Comparison of ENCODE assay signal across 1 cellular context in the genomic region with DNA sequence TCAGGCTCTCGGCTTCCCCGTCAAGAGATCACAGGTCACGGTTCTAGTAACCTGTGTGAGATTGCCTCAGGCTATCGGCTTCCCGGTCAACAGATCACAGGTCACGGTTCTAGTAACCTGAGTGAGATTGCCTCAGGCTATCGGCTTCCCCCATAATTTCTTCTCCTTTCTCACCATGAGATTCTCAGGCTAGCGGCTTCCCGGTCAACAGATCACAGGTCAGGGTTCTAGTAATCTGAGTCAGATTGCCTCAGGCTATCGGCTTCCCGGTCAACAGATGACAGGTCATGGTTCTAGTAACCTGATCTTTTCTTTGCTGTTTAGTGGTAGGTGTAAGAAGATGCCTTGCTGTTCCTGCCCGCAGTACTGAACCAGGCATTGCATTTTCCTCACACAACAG.
TF ChIP-seq lines count a peak whose summit lies in the region.

No MANE protein-coding gene starts in this region.

TF ChIP-seq in GM23338, 12 proteins besides CTCF, POLR2A, EP300 and RAD21 (continued from another document):
- TF ChIP-seq, protein P1, sequence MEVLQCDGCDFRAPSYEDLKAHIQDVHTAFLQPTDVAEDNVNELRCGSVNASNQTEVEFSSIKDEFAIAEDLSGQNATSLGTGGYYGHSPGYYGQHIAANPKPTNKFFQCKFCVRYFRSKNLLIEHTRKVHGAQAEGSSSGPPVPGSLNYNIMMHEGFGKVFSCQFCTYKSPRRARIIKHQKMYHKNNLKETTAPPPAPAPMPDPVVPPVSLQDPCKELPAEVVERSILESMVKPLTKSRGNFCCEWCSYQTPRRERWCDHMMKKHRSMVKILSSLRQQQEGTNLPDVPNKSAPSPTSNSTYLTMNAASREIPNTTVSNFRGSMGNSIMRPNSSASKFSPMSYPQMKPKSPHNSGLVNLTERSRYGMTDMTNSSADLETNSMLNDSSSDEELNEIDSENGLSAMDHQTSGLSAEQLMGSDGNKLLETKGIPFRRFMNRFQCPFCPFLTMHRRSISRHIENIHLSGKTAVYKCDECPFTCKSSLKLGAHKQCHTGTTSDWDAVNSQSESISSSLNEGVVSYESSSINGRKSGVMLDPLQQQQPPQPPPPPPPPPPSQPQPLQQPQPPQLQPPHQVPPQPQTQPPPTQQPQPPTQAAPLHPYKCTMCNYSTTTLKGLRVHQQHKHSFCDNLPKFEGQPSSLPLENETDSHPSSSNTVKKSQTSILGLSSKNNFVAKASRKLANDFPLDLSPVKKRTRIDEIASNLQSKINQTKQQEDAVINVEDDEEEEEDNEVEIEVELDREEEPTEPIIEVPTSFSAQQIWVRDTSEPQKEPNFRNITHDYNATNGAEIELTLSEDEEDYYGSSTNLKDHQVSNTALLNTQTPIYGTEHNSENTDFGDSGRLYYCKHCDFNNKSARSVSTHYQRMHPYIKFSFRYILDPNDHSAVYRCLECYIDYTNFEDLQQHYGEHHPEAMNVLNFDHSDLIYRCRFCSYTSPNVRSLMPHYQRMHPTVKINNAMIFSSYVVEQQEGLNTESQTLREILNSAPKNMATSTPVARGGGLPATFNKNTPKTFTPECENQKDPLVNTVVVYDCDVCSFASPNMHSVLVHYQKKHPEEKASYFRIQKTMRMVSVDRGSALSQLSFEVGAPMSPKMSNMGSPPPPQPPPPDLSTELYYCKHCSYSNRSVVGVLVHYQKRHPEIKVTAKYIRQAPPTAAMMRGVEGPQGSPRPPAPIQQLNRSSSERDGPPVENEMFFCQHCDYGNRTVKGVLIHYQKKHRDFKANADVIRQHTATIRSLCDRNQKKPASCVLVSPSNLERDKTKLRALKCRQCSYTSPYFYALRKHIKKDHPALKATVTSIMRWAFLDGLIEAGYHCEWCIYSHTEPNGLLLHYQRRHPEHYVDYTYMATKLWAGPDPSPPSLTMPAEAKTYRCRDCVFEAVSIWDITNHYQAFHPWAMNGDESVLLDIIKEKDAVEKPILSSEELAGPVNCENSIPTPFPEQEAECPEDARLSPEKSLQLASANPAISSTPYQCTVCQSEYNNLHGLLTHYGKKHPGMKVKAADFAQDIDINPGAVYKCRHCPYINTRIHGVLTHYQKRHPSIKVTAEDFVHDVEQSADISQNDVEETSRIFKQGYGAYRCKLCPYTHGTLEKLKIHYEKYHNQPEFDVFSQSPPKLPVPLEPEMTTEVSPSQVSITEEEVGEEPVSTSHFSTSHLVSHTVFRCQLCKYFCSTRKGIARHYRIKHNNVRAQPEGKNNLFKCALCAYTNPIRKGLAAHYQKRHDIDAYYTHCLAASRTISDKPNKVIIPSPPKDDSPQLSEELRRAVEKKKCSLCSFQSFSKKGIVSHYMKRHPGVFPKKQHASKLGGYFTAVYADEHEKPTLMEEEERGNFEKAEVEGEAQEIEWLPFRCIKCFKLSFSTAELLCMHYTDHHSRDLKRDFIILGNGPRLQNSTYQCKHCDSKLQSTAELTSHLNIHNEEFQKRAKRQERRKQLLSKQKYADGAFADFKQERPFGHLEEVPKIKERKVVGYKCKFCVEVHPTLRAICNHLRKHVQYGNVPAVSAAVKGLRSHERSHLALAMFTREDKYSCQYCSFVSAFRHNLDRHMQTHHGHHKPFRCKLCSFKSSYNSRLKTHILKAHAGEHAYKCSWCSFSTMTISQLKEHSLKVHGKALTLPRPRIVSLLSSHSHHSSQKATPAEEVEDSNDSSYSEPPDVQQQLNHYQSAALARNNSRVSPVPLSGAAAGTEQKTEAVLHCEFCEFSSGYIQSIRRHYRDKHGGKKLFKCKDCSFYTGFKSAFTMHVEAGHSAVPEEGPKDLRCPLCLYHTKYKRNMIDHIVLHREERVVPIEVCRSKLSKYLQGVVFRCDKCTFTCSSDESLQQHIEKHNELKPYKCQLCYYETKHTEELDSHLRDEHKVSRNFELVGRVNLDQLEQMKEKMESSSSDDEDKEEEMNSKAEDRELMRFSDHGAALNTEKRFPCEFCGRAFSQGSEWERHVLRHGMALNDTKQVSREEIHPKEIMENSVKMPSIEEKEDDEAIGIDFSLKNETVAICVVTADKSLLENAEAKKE (CRISPR knock-in tag; IDR thresholded peaks at IDR 0.05), result no peak
- no peak for TF ChIP-seq STAT1 (IDR thresholded peaks at IDR 0.05; ENCODE audit: unreplicated experiment)
- no peak for TF ChIP-seq ZNF331 (CRISPR knock-in tag; IDR thresholded peaks at IDR 0.05; ENCODE audit: low read depth)
- TF ChIP-seq EZH2 (IDR thresholded peaks at IDR 0.05; ENCODE audit: low read depth, unreplicated experiment), result no peak
